Comparison of ENCODE assay signal across 1 cellular context in genomic region chr9:22144226-22144625, GRCh38.
TF ChIP-seq lines count a peak whose summit lies in the region.

No MANE protein-coding gene starts in this region.

TF ChIP-seq in endothelial cell of umbilical vein, 7 proteins besides CTCF, POLR2A, EP300 and RAD21:
- TF ChIP-seq FOS (IDR thresholded peaks at IDR 0.05; ENCODE audit: borderline replicate concordance, insufficient read depth, low read length) (peak; percentile 65), POLR2AphosphoS5 (IDR thresholded peaks at IDR 0.05; ENCODE audit: insufficient read depth, low read depth, low read length) (no peak), EZH2 (IDR thresholded peaks at IDR 0.05; ENCODE audit: borderline replicate concordance, low read depth, low read length, severe bottlenecking) (no peak), MAX (IDR thresholded peaks at IDR 0.05; ENCODE audit: insufficient read depth, insufficient read length) (no peak), JUN (IDR thresholded peaks at IDR 0.05; ENCODE audit: borderline replicate concordance, insufficient read depth, insufficient read length, low read depth) (peak; percentile 16), GATA2 (IDR thresholded peaks at IDR 0.05; ENCODE audit: insufficient read depth, insufficient read length, low read depth, low read length) (no peak), MYC (IDR thresholded peaks at IDR 0.05; ENCODE audit: low read depth, low read length) (no peak)
